Comparison of ENCODE assay signal across 16 cellular contexts in genomic region chr3:12746419-12746818, GRCh38. TPM values are rescaled to one million over a fixed set of nuclear protein-coding genes. Genes with fewer than 3 reads are reported as not detected.
DNase-seq lines count a peak whose midpoint lies in the region; ATAC-seq and TF ChIP-seq lines count a peak whose summit lies in the region.
"Had no signal": no experiment of that assay in that cellular context is flagged by ENCODE, and none has a peak within 500 bp of the region (broad histone marks: within the 10 kb centered on the region; RNA-seq: fewer than 3 reads in every experiment).

No MANE protein-coding gene starts in this region.

- H2AK5ac ChIP-seq in H9 (ENCODE audit: insufficient read length, low read length) = no peak overlapping the region
- no peak overlapping the region for H2AK5ac ChIP-seq in neuronal stem cell (ENCODE audit: low read depth, low read length)

- intact Hi-C loops in left ventricle myocardium inferior (cut with micrococcal nuclease) = no loop called here
- intact Hi-C loops in left ventricle myocardium superior (cut with micrococcal nuclease) = no loop called here

- H4K8ac ChIP-seq in H9 (replicated peaks; ENCODE audit: insufficient read length, low read depth, low read length) (no peak overlapping the region), neuronal stem cell (ENCODE audit: low read depth, low read length) (no peak overlapping the region)

- H4K91ac ChIP-seq in H9 (ENCODE audit: insufficient read length, low read depth, low read length) = no peak overlapping the region
- H4K91ac ChIP-seq in neuronal stem cell (ENCODE audit: low read depth, low read length, poor library complexity) = no peak overlapping the region

- ATAC-seq in left ventricle myocardium superior (no peak), GM21717 (IDR thresholded peaks at IDR 0.05; ENCODE audit: unreplicated experiment) (no peak)
- ATAC-seq: GM12878, HCT116 had no signal

- H3K4me1 ChIP-seq in left ventricle myocardium inferior (peaks cover 37% of the 10 kb centered on the region), H9 (ENCODE audit: insufficient read depth, low read length) (no peaks in the 10 kb centered on the region), neuronal stem cell (ENCODE audit: control insufficient read depth in 2 of 2, insufficient read depth in 1 of 2, low read depth in 1 of 2, low read length in 2 of 2) (peaks cover 0 to 4% of the 10 kb centered on the region in 2 donors)
- H3K4me1 ChIP-seq: Caco-2 had no signal

- no peak overlapping the region for H2BK15ac ChIP-seq in H9 (ENCODE audit: low read depth, low read length)
- H2BK15ac ChIP-seq in neuronal stem cell (ENCODE audit: low read length) = peak overlapping the region; percentile 10

- H3K27ac ChIP-seq in left ventricle myocardium inferior (replicated peaks) = peak overlapping the region; percentile 18
- H3K27ac ChIP-seq in H9 (ENCODE audit: insufficient read length, low read depth, low read length) = no peak overlapping the region
- H3K27ac ChIP-seq in neuronal stem cell (replicated peaks; ENCODE audit: low read length) = no peak overlapping the region
- H3K27ac ChIP-seq: BLaER1 had no signal

- H2BK120ac ChIP-seq in H9 (ENCODE audit: low read depth, low read length, poor library complexity, severe bottlenecking) (no peak overlapping the region), neuronal stem cell (ENCODE audit: low read depth, low read length) (no peak overlapping the region)

- H3K18ac ChIP-seq in H9 (ENCODE audit: insufficient read length, low read depth, low read length) (no peak overlapping the region), neuronal stem cell (ENCODE audit: low read length) (no peak overlapping the region)

- H2BK5ac ChIP-seq in H9 (ENCODE audit: insufficient read length, low read length) (no peak overlapping the region), neuronal stem cell (ENCODE audit: low read length) (no peak overlapping the region)

- no peaks in the 10 kb centered on the region for H3K79me2 ChIP-seq in H9 (ENCODE audit: insufficient read depth, low read length)

- H2AFZ ChIP-seq in H9 (ENCODE audit: low read length) (no peak overlapping the region), neuronal stem cell (ENCODE audit: low read length) (peak overlapping the region; percentile 21)

- H3K14ac ChIP-seq in H9 (ENCODE audit: insufficient read depth, low read length) (no peak overlapping the region), neuronal stem cell (ENCODE audit: low read length) (no peak overlapping the region)

- DNase-seq in left ventricle myocardium inferior (no peak), left ventricle myocardium superior (no peak), H9 (no peak), cerebellum (ENCODE audit: low spot score) (peak; percentile 30), neuronal stem cell (ENCODE audit: low spot score) (no peak), NCI-H82 (lab: John Stamatoyannopoulos, UW) (no peak)
- no peak for DNase-seq in T-helper 2 cell treated with Interferon-gamma antibody and Interleukin-4, amounts not matched to agents 5 μg/mL and 100 μg/mL, for 36 hours (ENCODE audit: low spot score)
- DNase-seq: 8988T; AML-193; Caco-2; CD8-positive, alpha-beta memory T cell; DMS53 had no signal

- no peaks in the 10 kb centered on the region for H4K20me1 ChIP-seq in H9 (ENCODE audit: control insufficient read depth, insufficient read depth, insufficient read length)
- H4K20me1 ChIP-seq: BLaER1 had no signal

- H3K4ac ChIP-seq in H9 (ENCODE audit: low read depth, low read length) (no peak overlapping the region), neuronal stem cell (ENCODE audit: low read length) (no peak overlapping the region)

- H3K23ac ChIP-seq in H9 (ENCODE audit: insufficient read length, low read depth, low read length) = no peak overlapping the region
- H3K23ac ChIP-seq in neuronal stem cell (ENCODE audit: low read depth, low read length, poor library complexity) = no peak overlapping the region

- H3K4me2 ChIP-seq in H9 (ENCODE audit: insufficient read depth, insufficient read length, low read length) = no peak overlapping the region
- no peak overlapping the region for H3K4me2 ChIP-seq in neuronal stem cell (ENCODE audit: insufficient read depth, low read length, poor library complexity, severe bottlenecking)
- H3K4me2 ChIP-seq: BLaER1 had no signal

- no peaks in the 10 kb centered on the region for H3K36me3 Mint-ChIP-seq in H9 (ENCODE audit: insufficient read depth in 1 of 3, low read depth in 3 of 3)
- H3K36me3 Mint-ChIP-seq in T-helper 2 cell treated with Interferon-gamma antibody and Interleukin-4, amounts not matched to agents 5 μg/mL and 100 μg/mL, for 36 hours (ENCODE audit: low read depth) = no peaks in the 10 kb centered on the region
- H3K36me3 Mint-ChIP-seq: CD8-positive, alpha-beta memory T cell had no signal

- H3K79me1 ChIP-seq in H9 (ENCODE audit: insufficient read depth, low read depth, low read length, poor library complexity, severe bottlenecking) = no peaks in the 10 kb centered on the region
- no peaks in the 10 kb centered on the region for H3K79me1 ChIP-seq in neuronal stem cell (ENCODE audit: low read depth, low read length)

- H3K4me3 ChIP-seq in left ventricle myocardium inferior (no peak overlapping the region), neuronal stem cell (ENCODE audit: low read length in 2 of 2) (no peak overlapping the region)
- H3K4me3 ChIP-seq: BLaER1, GM12878 had no signal

- no peak overlapping the region for H4K5ac ChIP-seq in H9 (ENCODE audit: insufficient read length, low read depth, low read length)

- H3K23me2 ChIP-seq in H9 (ENCODE audit: insufficient read length, low read depth, low read length, poor library complexity, severe bottlenecking) = no peaks in the 10 kb centered on the region

- H3K27me3 Mint-ChIP-seq in H9 (ENCODE audit: low read depth) = peaks cover 3% of the 10 kb centered on the region; the same call in 1 of the 2 replicates
- H3K27me3 Mint-ChIP-seq in T-helper 2 cell treated with Interferon-gamma antibody and Interleukin-4, amounts not matched to agents 5 μg/mL and 100 μg/mL, for 36 hours (ENCODE audit: low read depth) = peaks cover 4% of the 10 kb centered on the region

- H2BK20ac ChIP-seq in H9 (ENCODE audit: low read depth, low read length, poor library complexity, severe bottlenecking) = no peak overlapping the region

- H2BK12ac ChIP-seq in H9 (ENCODE audit: insufficient read length, low read depth, low read length) = no peak overlapping the region
- no peak overlapping the region for H2BK12ac ChIP-seq in neuronal stem cell (ENCODE audit: low read length)

- H3K56ac ChIP-seq in H9 (ENCODE audit: insufficient read length, low read depth, low read length) = no peak overlapping the region

- H3K9ac ChIP-seq in H9 (ENCODE audit: extremely low read depth, insufficient read length, low read length) (no peak overlapping the region), neuronal stem cell (ENCODE audit: low read depth, low read length, poor library complexity) (no peak overlapping the region)
- H3K9ac ChIP-seq: BLaER1 had no signal

- no peak overlapping the region for H3T11ph ChIP-seq in H9 (ENCODE audit: low read length)

- no peak for TF ChIP-seq CTCF in left ventricle myocardium inferior (IDR thresholded peaks at IDR 0.05; ENCODE audit: borderline replicate concordance)
- TF ChIP-seq CTCF in H9 (conservative IDR thresholded peaks at IDR 0.05) = no peak

- H3K9me3 Mint-ChIP-seq in H9 = no peaks in the 10 kb centered on the region; a peak in 1 of 5 replicates
- H3K9me3 Mint-ChIP-seq in T-helper 2 cell treated with Interferon-gamma antibody and Interleukin-4, amounts not matched to agents 5 μg/mL and 100 μg/mL, for 36 hours = no peaks in the 10 kb centered on the region
- H3K9me3 Mint-ChIP-seq: CD8-positive, alpha-beta memory T cell had no signal

- peaks cover 2 to 9% of the 10 kb centered on the region in 2 experiments for H3K4me1 Mint-ChIP-seq in H9
- H3K4me1 Mint-ChIP-seq in T-helper 2 cell treated with Interferon-gamma antibody and Interleukin-4, amounts not matched to agents 5 μg/mL and 100 μg/mL, for 36 hours (ENCODE audit: low read depth) = peaks cover 5% of the 10 kb centered on the region

- no peaks in the 10 kb centered on the region for H3K27me3 ChIP-seq in left ventricle myocardium inferior (ENCODE audit: low read depth)
- no peaks in the 10 kb centered on the region for H3K27me3 ChIP-seq in H9 (ENCODE audit: insufficient read depth, low read length)
- H3K27me3 ChIP-seq in neuronal stem cell (ENCODE audit: control insufficient read depth in 3 of 3, insufficient read depth in 3 of 3, low read depth in 1 of 3, low read length in 3 of 3) = peaks cover 0 to 9% (median 0%) of the 10 kb centered on the region in 3 experiments
- H3K27me3 ChIP-seq: BLaER1 had no signal

- H3K4me3 Mint-ChIP-seq in H9 = no peak overlapping the region
- H3K4me3 Mint-ChIP-seq in T-helper 2 cell treated with Interferon-gamma antibody and Interleukin-4, amounts not matched to agents 5 μg/mL and 100 μg/mL, for 36 hours = no peak overlapping the region
- H3K4me3 Mint-ChIP-seq: CD8-positive, alpha-beta memory T cell had no signal

- H3K9me3 ChIP-seq in left ventricle myocardium inferior (replicated peaks) = no peaks in the 10 kb centered on the region
- H3K9me3 ChIP-seq in H9 (ENCODE audit: control insufficient read depth, low read depth, low read length) = no peaks in the 10 kb centered on the region
- peaks cover 0 to 3% of the 10 kb centered on the region in 2 donors for H3K9me3 ChIP-seq in neuronal stem cell (replicated peaks in 1 of 2; ENCODE audit: control insufficient read depth in 2 of 2, insufficient read depth in 1 of 2, low read depth in 1 of 2, low read length in 2 of 2)
- H3K9me3 ChIP-seq: BLaER1, Caco-2 had no signal

- WGBS in H9 (ENCODE audit: extremely low coverage, insufficient read length, low lambda C conversion rate) = no CpG with 5 or more reads among the region's 10 CpGs
- no CpG with 5 or more reads among the region's 10 CpGs for whole genome bisulfite sequencing in neuronal stem cell (ENCODE audit: extremely low coverage in 2 of 2, insufficient read length in 2 of 2, insufficient replicate concordance in 1 of 2), 2 donors

- peak overlapping the region in 2 of 3 experiments; percentile 11 to 24; a peak in 2 of 7 replicates for H3K27ac Mint-ChIP-seq in H9
- no peak overlapping the region for H3K27ac Mint-ChIP-seq in T-helper 2 cell treated with Interferon-gamma antibody and Interleukin-4, amounts not matched to agents 5 μg/mL and 100 μg/mL, for 36 hours
- H3K27ac Mint-ChIP-seq: CD8-positive, alpha-beta memory T cell had no signal

- H3K36me3 ChIP-seq in left ventricle myocardium inferior (no peaks in the 10 kb centered on the region), neuronal stem cell (replicated peaks in 1 of 2; ENCODE audit: control insufficient read depth in 2 of 2, insufficient read depth in 2 of 2, low read length in 2 of 2) (no peaks in the 10 kb centered on the region)
- H3K36me3 ChIP-seq: BLaER1 had no signal

RNA-seq across cellular contexts. Expression of gene TMEM40, which starts 12.6 kb away (rescaled TPM):
- total RNA-seq in left ventricle myocardium inferior = 4.5 TPM
- total RNA-seq in left ventricle myocardium superior = 2.8 TPM
- total RNA-seq in H9 (2021) = not detected in 2 replicates
- not detected for total RNA-seq in cerebellum
- 0.03 TPM for polyA plus RNA-seq in neuronal stem cell (2013, experiment 1 of 2)
- not detected for polyA plus RNA-seq in neuronal stem cell (2013, experiment 2 of 2)
- total RNA-seq: CD8-positive, alpha-beta memory T cell; GM12878 had no signal
- polyA plus RNA-seq: CD8-positive, alpha-beta memory T cell had no signal

RNA-seq across cellular contexts. Expression of gene CAND2, which starts 50.1 kb away (rescaled TPM):
- 76.2 TPM for total RNA-seq in left ventricle myocardium inferior
- total RNA-seq in left ventricle myocardium superior = 69.2 TPM
- 10.2 and 10.7 TPM in 2 replicates for total RNA-seq in H9 (2021)
- 18.2 TPM for total RNA-seq in cerebellum
- 3.1 TPM for polyA plus RNA-seq in neuronal stem cell (2013, experiment 1 of 2)
- 3.1 TPM for polyA plus RNA-seq in neuronal stem cell (2013, experiment 2 of 2)
- total RNA-seq: Caco-2 had no signal
